Comparison of ENCODE assay signal across 21 cellular contexts in the genomic region with DNA sequence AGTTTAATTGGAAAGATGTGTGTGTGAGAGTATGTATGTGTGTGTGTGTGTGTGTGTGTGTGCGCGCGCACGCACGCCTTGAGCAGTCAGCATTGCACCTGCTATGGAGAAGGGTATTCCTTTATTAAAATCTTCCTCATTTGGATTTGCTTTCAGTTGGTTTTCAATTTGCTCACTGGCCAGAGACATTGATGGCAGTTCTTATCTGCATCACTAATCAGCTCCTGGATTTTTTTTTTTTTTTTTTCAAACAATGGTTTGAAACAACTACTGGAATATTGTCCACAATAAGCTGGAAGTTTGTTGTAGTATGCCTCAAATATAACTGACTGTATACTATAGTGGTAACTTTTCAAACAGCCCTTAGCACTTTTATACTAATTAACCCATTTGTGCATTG.
"Had no signal": no experiment of that assay in that cellular context is flagged by ENCODE, and none has a peak within 500 bp of the region (broad histone marks: within the 10 kb centered on the region; RNA-seq: fewer than 3 reads in every experiment).

No MANE protein-coding gene starts in this region.

- H3K27ac ChIP-seq: coronary artery, ovary, upper lobe of right lung had no signal

- H3K27ac Mint-ChIP-seq: activated CD4-positive, alpha-beta memory T cell treated with anti-CD3 and anti-CD28 coated beads for 36 hours; activated naive CD8-positive, alpha-beta T cell; memory B cell had no signal

- ATAC-seq: activated CD8-positive, alpha-beta memory T cell treated with anti-CD3 and anti-CD28 coated beads, Interleukin-2, amount 10 ng/mL, durations not matched to agents 7 days and 5 days; left ventricle myocardium superior; upper lobe of right lung had no signal

- H3K9me3 Mint-ChIP-seq: activated CD4-positive, alpha-beta memory T cell treated with anti-CD3 and anti-CD28 coated beads for 36 hours; brain; central memory CD8-positive, alpha-beta T cell; memory B cell; neural crest cell had no signal

- H3K9me3 ChIP-seq: ovary, stomach, testis, upper lobe of right lung had no signal

- DNase-seq: activated CD4-positive, alpha-beta memory T cell treated with anti-CD3 and anti-CD28 coated beads for 36 hours; activated CD8-positive, alpha-beta memory T cell treated with anti-CD3 and anti-CD28 coated beads, Interleukin-2, amount 10 ng/mL, durations not matched to agents 7 days and 5 days; activated effector memory CD4-positive, alpha-beta T cell treated with anti-CD3 and anti-CD28 coated beads, Interleukin-2, amount 50 U/mL, for 16 hours; activated T-cell treated with anti-CD3 and anti-CD28 coated beads, Interleukin-2, amount 50 U/mL, for 1 hour; foreskin fibroblast; glutamatergic neuron; hypothalamus; left ventricle myocardium superior; ovary; stimulated activated CD4-positive, alpha-beta T cell treated with anti-CD3 and anti-CD28 coated beads, Interleukin-12 subunit alpha, Interleukin-12 subunit beta, amount 100 ng/mL, for 4 hours; stimulated activated CD4-positive, alpha-beta T cell treated with anti-CD3 and anti-CD28 coated beads, Interleukin-2, amount 100 ng/mL, for 24 hours; stomach; T-helper 9 cell; testis; upper lobe of right lung had no signal

- H3K4me1 Mint-ChIP-seq: central memory CD8-positive, alpha-beta T cell; memory B cell had no signal

- H3K27me3 Mint-ChIP-seq: activated CD4-positive, alpha-beta memory T cell treated with anti-CD3 and anti-CD28 coated beads for 36 hours; activated CD8-positive, alpha-beta memory T cell treated with anti-CD3 and anti-CD28 coated beads, Interleukin-2, amount 10 ng/mL, durations not matched to agents 7 days and 5 days; activated naive CD8-positive, alpha-beta T cell; brain; central memory CD8-positive, alpha-beta T cell; memory B cell had no signal

- H3K27me3 ChIP-seq: ovary, stomach, testis, upper lobe of right lung had no signal

- H3K4me3 Mint-ChIP-seq: activated CD4-positive, alpha-beta memory T cell treated with anti-CD3 and anti-CD28 coated beads for 36 hours; activated CD8-positive, alpha-beta memory T cell treated with anti-CD3 and anti-CD28 coated beads, Interleukin-2, amount 10 ng/mL, durations not matched to agents 7 days and 5 days; central memory CD8-positive, alpha-beta T cell; memory B cell; neural crest cell had no signal
